In the genomic region with DNA sequence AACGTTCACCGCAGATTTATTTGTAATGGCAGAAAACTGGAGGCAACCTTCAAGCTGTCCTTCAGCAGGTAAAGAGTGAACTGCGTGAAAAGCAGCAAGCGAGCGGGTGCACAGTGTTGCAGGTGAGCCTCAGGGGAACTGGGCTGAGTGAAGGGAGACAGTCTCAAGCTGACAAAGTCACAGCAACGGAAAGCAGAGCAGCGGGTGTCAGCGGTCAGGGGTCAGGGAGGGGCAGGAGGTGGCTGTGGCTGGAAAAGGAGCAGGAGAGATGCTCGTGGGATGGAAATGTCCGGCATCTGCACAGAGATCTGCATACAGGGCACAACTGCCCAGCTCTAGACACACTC, we compare ENCODE assay signal across 11 cellular contexts. TPM values are rescaled to one million over a fixed set of nuclear protein-coding genes. Genes with fewer than 3 reads are reported as not detected.
A peak's percentile ranks its signal among the peaks of the same experiment; 100 is the strongest.
DNase-seq lines count a peak whose midpoint lies in the region; ATAC-seq and TF ChIP-seq lines count a peak whose summit lies in the region.
"Had no signal": no experiment of that assay in that cellular context is flagged by ENCODE, and none has a peak within 500 bp of the region (broad histone marks: within the 10 kb centered on the region; RNA-seq: fewer than 3 reads in every experiment).

No MANE protein-coding gene starts in this region.

- no peak for TF ChIP-seq EP300 in neural cell (conservative IDR thresholded peaks at IDR 0.05; ENCODE audit: poor library complexity, severe bottlenecking)

- H3K36me3 Mint-ChIP-seq in activated T-cell treated with anti-CD3 and anti-CD28 coated beads, Interleukin-2, amount 50 U/mL, for 72 hours (ENCODE audit: insufficient read depth in 2 of 2): peaks cover 0 to 3% of the 10 kb centered on the region in 2 donors

- H3K9me3 Mint-ChIP-seq in activated T-cell treated with anti-CD3 and anti-CD28 coated beads, Interleukin-2, amount 50 U/mL, for 72 hours: no peaks in the 10 kb centered on the region

- DNase-seq in NCI-H2171 treated with DMSO at 0.1 percent for 48 hours (lab: John Stamatoyannopoulos, UW) (peak; percentile 40), NCI-H2171 (lab: John Stamatoyannopoulos, UW) (no peak), KBM-7 (no peak), AG08396 (ENCODE audit: low spot score) (no peak)
- DNase-seq in Jurkat, Clone E6-1 (ENCODE audit: low read depth, low spot score): no peak
- DNase-seq in activated T-cell treated with anti-CD3 and anti-CD28 coated beads, Interleukin-2, amount 50 U/mL, for 72 hours: peak in 1 of 2 donors; percentile 52

- H3K4me1 Mint-ChIP-seq in activated T-cell treated with anti-CD3 and anti-CD28 coated beads, Interleukin-2, amount 50 U/mL, for 72 hours (ENCODE audit: low read depth): no peaks in the 10 kb centered on the region

- no peak overlapping the region for H3K9ac ChIP-seq in neural cell (ENCODE audit: low read length)

- H3K4me3 Mint-ChIP-seq in activated T-cell treated with anti-CD3 and anti-CD28 coated beads, Interleukin-2, amount 50 U/mL, for 72 hours: no peak overlapping the region

- TF ChIP-seq CTCF in neural cell (IDR thresholded peaks at IDR 0.05; ENCODE audit: poor library complexity, severe bottlenecking): no peak

- H3K27ac ChIP-seq in neural cell (ENCODE audit: low read length): no peak overlapping the region

- ATAC-seq in activated T-cell treated with anti-CD3 and anti-CD28 coated beads, Interleukin-2, amount 50 U/mL, for 72 hours (replicated peaks in 1 of 2): peak; percentile 40 to 43
- no peak for ATAC-seq in GM18858 (IDR thresholded peaks at IDR 0.05; ENCODE audit: unreplicated experiment)

- no peaks in the 10 kb centered on the region for H3K27me3 ChIP-seq in neural cell (ENCODE audit: insufficient read depth, low read depth, low read length)

- no peaks in the 10 kb centered on the region for H3K27me3 Mint-ChIP-seq in activated T-cell treated with anti-CD3 and anti-CD28 coated beads, Interleukin-2, amount 50 U/mL, for 72 hours (ENCODE audit: low read depth)

- H2AFZ ChIP-seq in neural cell (ENCODE audit: low read depth, low read length): no peak overlapping the region

- TF ChIP-seq RAD21 in neural cell (conservative IDR thresholded peaks at IDR 0.05): no peak

- H4K20me1 ChIP-seq in neural cell (ENCODE audit: insufficient read depth): no peaks in the 10 kb centered on the region

- H3F3A ChIP-seq in neural cell (ENCODE audit: insufficient read depth, low read length, poor library complexity, severe bottlenecking): no peaks in the 10 kb centered on the region

- no peaks in the 10 kb centered on the region for H3K36me3 ChIP-seq in neural cell (ENCODE audit: insufficient read depth, low read length)

- no peak overlapping the region for H3K27ac Mint-ChIP-seq in activated T-cell treated with anti-CD3 and anti-CD28 coated beads, Interleukin-2, amount 50 U/mL, for 72 hours

- no peaks in the 10 kb centered on the region for H3K79me2 ChIP-seq in neural cell (replicated peaks; ENCODE audit: insufficient read depth, low read length)

- no peak overlapping the region for H3K4me2 ChIP-seq in neural cell (ENCODE audit: low read length)

- in situ Hi-C loops in KBM-7 (cut with MboI; ENCODE audit: low pct_unique_long_range_greater_than_20kb, low sequenced_read_pairs): no loop called here

- H3K9me3 ChIP-seq in neural cell (ENCODE audit: low read length): no peaks in the 10 kb centered on the region

- peak overlapping the region; percentile 41 for H3K4me3 ChIP-seq in Jurkat, Clone E6-1 (ENCODE audit: low read length)
- peak overlapping the region; percentile 10 for H3K4me3 ChIP-seq in neural cell (ENCODE audit: low read length)

- no peaks in the 10 kb centered on the region for H3K9me2 ChIP-seq in neural cell (ENCODE audit: insufficient read depth, low read length)

TF ChIP-seq in neural cell, 6 proteins besides CTCF, POLR2A, EP300 and RAD21:
- TF ChIP-seq TAF1 (IDR thresholded peaks at IDR 0.05; ENCODE audit: low read depth): no peak
- TF ChIP-seq POLR2AphosphoS5 (IDR thresholded peaks at IDR 0.05): peak; percentile 23
TF ChIP-seq in neural cell: peak in this region for 1.

RNA-seq across cellular contexts. Expression of a gene that starts 8.5 kb away (rescaled TPM):
- polyA plus RNA-seq in Jurkat, Clone E6-1 (2012; ENCODE audit: insufficient read depth, insufficient read length): 19.0 TPM
- 10 to 100 TPM; 39.2 to 48.9 TPM for total RNA-seq in activated T-cell treated with anti-CD3 and anti-CD28 coated beads, Interleukin-2, amount 50 U/mL, for 72 hours
- 8.5 and 10.8 TPM in 2 replicates for polyA plus RNA-seq in neural cell
- 13.2 and 13.6 TPM in 2 replicates for polyA minus RNA-seq in neural cell

RNA-seq across cellular contexts. Expression of a gene that starts 38.2 kb away (rescaled TPM):
- polyA plus RNA-seq in Jurkat, Clone E6-1 (2012; ENCODE audit: insufficient read depth, insufficient read length): not detected
- total RNA-seq in activated T-cell treated with anti-CD3 and anti-CD28 coated beads, Interleukin-2, amount 50 U/mL, for 72 hours: 1 to 10 TPM in 1 of 2 donors, under 1 TPM in 1; 0.36 to 1.1 TPM
- not detected in 2 replicates for polyA plus RNA-seq in neural cell
- polyA minus RNA-seq in neural cell: not detected in 2 replicates
- total RNA-seq: ureter had no signal
- polyA plus RNA-seq: AG04450, esophagus had no signal
